1 cellular context compared by ENCODE assay signal in the genomic region with DNA sequence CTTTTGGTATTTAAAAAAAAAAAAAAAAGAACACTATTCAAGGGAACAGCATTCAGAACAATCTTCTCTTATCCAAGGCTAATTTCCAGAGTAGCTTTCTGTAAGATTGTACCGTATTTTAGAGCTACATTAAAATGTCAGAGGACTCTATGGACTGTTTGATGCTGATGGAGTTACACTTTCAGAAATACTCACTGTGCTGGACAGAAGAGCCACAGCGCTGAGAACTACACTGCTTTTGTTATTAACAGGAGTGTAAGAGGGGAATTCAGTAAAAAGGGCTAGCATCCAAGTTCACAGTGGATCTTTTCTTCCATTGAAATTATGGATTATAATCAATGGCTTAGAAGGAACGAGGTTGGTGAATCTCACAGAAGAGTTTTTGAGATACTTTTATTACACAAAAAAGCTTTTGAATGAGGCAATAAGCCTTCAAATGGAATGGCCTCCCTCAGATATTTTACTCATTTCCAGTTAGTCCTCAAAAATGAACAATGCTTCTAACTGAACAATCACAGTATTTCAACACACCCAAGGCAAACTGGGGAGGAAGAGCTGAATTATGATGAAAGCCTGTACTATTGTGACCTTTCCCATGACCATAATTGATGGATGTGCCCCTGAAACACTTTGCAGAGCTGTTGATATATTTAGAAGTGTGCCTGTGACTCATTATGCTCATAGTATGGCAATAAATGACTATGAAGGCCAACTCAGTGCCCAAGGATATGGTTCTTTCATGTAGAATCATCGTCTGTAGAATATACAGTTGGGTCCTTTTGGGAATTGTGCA.
TF ChIP-seq lines count a peak whose summit lies in the region.

No MANE protein-coding gene starts in this region.

TF ChIP-seq in SK-N-SH, 30 proteins besides CTCF, POLR2A, EP300 and RAD21 (continued from another document):
- TF ChIP-seq, protein P1, sequence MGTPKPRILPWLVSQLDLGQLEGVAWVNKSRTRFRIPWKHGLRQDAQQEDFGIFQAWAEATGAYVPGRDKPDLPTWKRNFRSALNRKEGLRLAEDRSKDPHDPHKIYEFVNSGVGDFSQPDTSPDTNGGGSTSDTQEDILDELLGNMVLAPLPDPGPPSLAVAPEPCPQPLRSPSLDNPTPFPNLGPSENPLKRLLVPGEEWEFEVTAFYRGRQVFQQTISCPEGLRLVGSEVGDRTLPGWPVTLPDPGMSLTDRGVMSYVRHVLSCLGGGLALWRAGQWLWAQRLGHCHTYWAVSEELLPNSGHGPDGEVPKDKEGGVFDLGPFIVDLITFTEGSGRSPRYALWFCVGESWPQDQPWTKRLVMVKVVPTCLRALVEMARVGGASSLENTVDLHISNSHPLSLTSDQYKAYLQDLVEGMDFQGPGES (IDR thresholded peaks at IDR 0.05; ENCODE audit: low read depth, low read length): no peak
- no peak for TF ChIP-seq CHD2 (IDR thresholded peaks at IDR 0.05; ENCODE audit: low read length, partially characterized antibody)
- TF ChIP-seq, protein P2, sequence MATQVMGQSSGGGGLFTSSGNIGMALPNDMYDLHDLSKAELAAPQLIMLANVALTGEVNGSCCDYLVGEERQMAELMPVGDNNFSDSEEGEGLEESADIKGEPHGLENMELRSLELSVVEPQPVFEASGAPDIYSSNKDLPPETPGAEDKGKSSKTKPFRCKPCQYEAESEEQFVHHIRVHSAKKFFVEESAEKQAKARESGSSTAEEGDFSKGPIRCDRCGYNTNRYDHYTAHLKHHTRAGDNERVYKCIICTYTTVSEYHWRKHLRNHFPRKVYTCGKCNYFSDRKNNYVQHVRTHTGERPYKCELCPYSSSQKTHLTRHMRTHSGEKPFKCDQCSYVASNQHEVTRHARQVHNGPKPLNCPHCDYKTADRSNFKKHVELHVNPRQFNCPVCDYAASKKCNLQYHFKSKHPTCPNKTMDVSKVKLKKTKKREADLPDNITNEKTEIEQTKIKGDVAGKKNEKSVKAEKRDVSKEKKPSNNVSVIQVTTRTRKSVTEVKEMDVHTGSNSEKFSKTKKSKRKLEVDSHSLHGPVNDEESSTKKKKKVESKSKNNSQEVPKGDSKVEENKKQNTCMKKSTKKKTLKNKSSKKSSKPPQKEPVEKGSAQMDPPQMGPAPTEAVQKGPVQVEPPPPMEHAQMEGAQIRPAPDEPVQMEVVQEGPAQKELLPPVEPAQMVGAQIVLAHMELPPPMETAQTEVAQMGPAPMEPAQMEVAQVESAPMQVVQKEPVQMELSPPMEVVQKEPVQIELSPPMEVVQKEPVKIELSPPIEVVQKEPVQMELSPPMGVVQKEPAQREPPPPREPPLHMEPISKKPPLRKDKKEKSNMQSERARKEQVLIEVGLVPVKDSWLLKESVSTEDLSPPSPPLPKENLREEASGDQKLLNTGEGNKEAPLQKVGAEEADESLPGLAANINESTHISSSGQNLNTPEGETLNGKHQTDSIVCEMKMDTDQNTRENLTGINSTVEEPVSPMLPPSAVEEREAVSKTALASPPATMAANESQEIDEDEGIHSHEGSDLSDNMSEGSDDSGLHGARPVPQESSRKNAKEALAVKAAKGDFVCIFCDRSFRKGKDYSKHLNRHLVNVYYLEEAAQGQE (IDR thresholded peaks at IDR 0.05; ENCODE audit: low read depth, low read length): no peak
- no peak for TF ChIP-seq FOXJ3 (CRISPR knock-in tag; IDR thresholded peaks at IDR 0.05)
- no peak for TF ChIP-seq SMC3 (IDR thresholded peaks at IDR 0.05; ENCODE audit: low read depth, low read length)
- no peak for TF ChIP-seq GATA2 (CRISPR knock-in tag; IDR thresholded peaks at IDR 0.05)
- TF ChIP-seq NFIC (IDR thresholded peaks at IDR 0.05; ENCODE audit: borderline replicate concordance): no peak
- TF ChIP-seq TAF1 (IDR thresholded peaks at IDR 0.05; ENCODE audit: borderline replicate concordance, low read depth, low read length): no peak
- no peak for TF ChIP-seq JUND (IDR thresholded peaks at IDR 0.05)
- TF ChIP-seq MEF2A (IDR thresholded peaks at IDR 0.05; ENCODE audit: borderline replicate concordance, low read depth): no peak
- TF ChIP-seq SIN3A (IDR thresholded peaks at IDR 0.05; ENCODE audit: borderline replicate concordance, low read depth, low read length): no peak
- no peak for TF ChIP-seq NRF1 (IDR thresholded peaks at IDR 0.05; ENCODE audit: low read depth, low read length)
- TF ChIP-seq, protein P3, sequence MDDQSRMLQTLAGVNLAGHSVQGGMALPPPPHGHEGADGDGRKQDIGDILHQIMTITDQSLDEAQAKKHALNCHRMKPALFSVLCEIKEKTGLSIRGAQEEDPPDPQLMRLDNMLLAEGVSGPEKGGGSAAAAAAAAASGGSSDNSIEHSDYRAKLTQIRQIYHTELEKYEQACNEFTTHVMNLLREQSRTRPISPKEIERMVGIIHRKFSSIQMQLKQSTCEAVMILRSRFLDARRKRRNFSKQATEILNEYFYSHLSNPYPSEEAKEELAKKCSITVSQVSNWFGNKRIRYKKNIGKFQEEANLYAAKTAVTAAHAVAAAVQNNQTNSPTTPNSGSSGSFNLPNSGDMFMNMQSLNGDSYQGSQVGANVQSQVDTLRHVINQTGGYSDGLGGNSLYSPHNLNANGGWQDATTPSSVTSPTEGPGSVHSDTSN (IDR thresholded peaks at IDR 0.05): no peak
- TF ChIP-seq FOXM1 (IDR thresholded peaks at IDR 0.05; ENCODE audit: low read depth): no peak
- no peak for TF ChIP-seq POLR2AphosphoS5 (IDR thresholded peaks at IDR 0.05; ENCODE audit: low read depth, low read length)
